In genomic region chr9:99516657-99517049, GRCh38 we compare ENCODE assay signal across 14 cellular contexts.
DNase-seq lines count a peak whose midpoint lies in the region; ATAC-seq and TF ChIP-seq lines count a peak whose summit lies in the region.
"Had no signal": no experiment of that assay in that cellular context is flagged by ENCODE, and none has a peak within 500 bp of the region (broad histone marks: within the 10 kb centered on the region; RNA-seq: fewer than 3 reads in every experiment).

No MANE protein-coding gene starts in this region.

- H3K9ac ChIP-seq in H9 (ENCODE audit: extremely low read depth, insufficient read length, low read length), result no peak overlapping the region

- no peak overlapping the region for H3K18ac ChIP-seq in H9 (ENCODE audit: insufficient read length, low read depth, low read length)

- no peaks in the 10 kb centered on the region for H3K36me3 ChIP-seq in SJSA1
- H3K36me3 ChIP-seq: right atrium auricular region had no signal

- no peaks in the 10 kb centered on the region for H3K27me3 Mint-ChIP-seq in memory B cell
- H3K27me3 Mint-ChIP-seq in H9 (ENCODE audit: low read depth), result no peaks in the 10 kb centered on the region

- no peak overlapping the region for H2BK20ac ChIP-seq in H9 (ENCODE audit: low read depth, low read length, poor library complexity, severe bottlenecking)

- no peak overlapping the region for H2BK5ac ChIP-seq in H9 (ENCODE audit: insufficient read length, low read length)

- H3K4me2 ChIP-seq in H9 (ENCODE audit: insufficient read depth, insufficient read length, low read length), result no peak overlapping the region

- H2BK12ac ChIP-seq in H9 (ENCODE audit: insufficient read length, low read depth, low read length), result no peak overlapping the region

- no peak overlapping the region for H4K8ac ChIP-seq in H9 (replicated peaks; ENCODE audit: insufficient read length, low read depth, low read length)

- no peaks in the 10 kb centered on the region for H3K36me3 Mint-ChIP-seq in memory B cell
- no peaks in the 10 kb centered on the region for H3K36me3 Mint-ChIP-seq in H9 (ENCODE audit: insufficient read depth in 1 of 3, low read depth in 3 of 3)

- no peaks in the 10 kb centered on the region for H4K20me1 ChIP-seq in H9 (ENCODE audit: control insufficient read depth, insufficient read depth, insufficient read length)

- no peak overlapping the region for H2BK120ac ChIP-seq in H9 (ENCODE audit: low read depth, low read length, poor library complexity, severe bottlenecking)

- no peak overlapping the region for H2BK15ac ChIP-seq in H9 (ENCODE audit: low read depth, low read length)

- no peak overlapping the region for H3K27ac ChIP-seq in SJSA1
- H3K27ac ChIP-seq in H9 (ENCODE audit: insufficient read length, low read depth, low read length), result no peak overlapping the region
- H3K27ac ChIP-seq: right atrium auricular region had no signal

- no peak overlapping the region for H3K4me3 ChIP-seq in SJSA1
- H3K4me3 ChIP-seq: right atrium auricular region had no signal

- H2AK5ac ChIP-seq in H9 (ENCODE audit: insufficient read length, low read length), result no peak overlapping the region

- H3K9me3 ChIP-seq in SJSA1 (replicated peaks) (no peaks in the 10 kb centered on the region), H9 (ENCODE audit: control insufficient read depth, low read depth, low read length) (no peaks in the 10 kb centered on the region)
- H3K9me3 ChIP-seq: right atrium auricular region had no signal

- H3K23ac ChIP-seq in H9 (ENCODE audit: insufficient read length, low read depth, low read length), result no peak overlapping the region

- H3K56ac ChIP-seq in H9 (ENCODE audit: insufficient read length, low read depth, low read length), result no peak overlapping the region

- peaks cover 9% of the 10 kb centered on the region for H3K4me1 ChIP-seq in SJSA1 (replicated peaks)
- H3K4me1 ChIP-seq in H9 (ENCODE audit: insufficient read depth, low read length), result no peaks in the 10 kb centered on the region
- H3K4me1 ChIP-seq: right atrium auricular region had no signal

- no peak overlapping the region for H3K4ac ChIP-seq in H9 (ENCODE audit: low read depth, low read length)

- TF ChIP-seq CTCF in H9 (conservative IDR thresholded peaks at IDR 0.05), result no peak

- H3T11ph ChIP-seq in H9 (ENCODE audit: low read length), result no peak overlapping the region

- H3K23me2 ChIP-seq in H9 (ENCODE audit: insufficient read length, low read depth, low read length, poor library complexity, severe bottlenecking), result no peaks in the 10 kb centered on the region

- H3K4me1 Mint-ChIP-seq in memory B cell (peaks cover 27% of the 10 kb centered on the region), H9 (peaks cover 8 to 10% of the 10 kb centered on the region in 2 experiments)

- H4K5ac ChIP-seq in H9 (ENCODE audit: insufficient read length, low read depth, low read length), result no peak overlapping the region

- H3K9me3 Mint-ChIP-seq in memory B cell, result no peaks in the 10 kb centered on the region
- H3K9me3 Mint-ChIP-seq in H9, result no peaks in the 10 kb centered on the region

- H3K27me3 ChIP-seq in SJSA1 (replicated peaks), result no peaks in the 10 kb centered on the region
- no peaks in the 10 kb centered on the region for H3K27me3 ChIP-seq in H9 (ENCODE audit: insufficient read depth, low read length)
- H3K27me3 ChIP-seq: right atrium auricular region had no signal

- ATAC-seq in memory B cell (ENCODE audit: low read depth), result no peak
- no peak for ATAC-seq in GM21390 (IDR thresholded peaks at IDR 0.05; ENCODE audit: unreplicated experiment)

- H3K27ac Mint-ChIP-seq in memory B cell (peak overlapping the region; percentile 80), H9 (no peak overlapping the region)

- peak overlapping the region; percentile 50 for H3K4me3 Mint-ChIP-seq in memory B cell
- no peak overlapping the region for H3K4me3 Mint-ChIP-seq in H9

- no peaks in the 10 kb centered on the region for H3K79me1 ChIP-seq in H9 (ENCODE audit: insufficient read depth, low read depth, low read length, poor library complexity, severe bottlenecking)

- no peaks in the 10 kb centered on the region for H3K79me2 ChIP-seq in H9 (ENCODE audit: insufficient read depth, low read length)

- H3K14ac ChIP-seq in H9 (ENCODE audit: insufficient read depth, low read length), result no peak overlapping the region

- no peak overlapping the region for H2AFZ ChIP-seq in H9 (ENCODE audit: low read length)

- no CpG with 5 or more reads among the region's 1 CpG for WGBS in H9 (ENCODE audit: extremely low coverage, insufficient read length, low lambda C conversion rate)

- peak; percentile 18 for DNase-seq in stimulated activated CD4-positive, alpha-beta T cell treated with anti-CD3 and anti-CD28 coated beads, Interleukin-1b, Interleukin-23, amount 100 ng/mL, for 48 hours
- DNase-seq in stimulated activated CD4-positive, alpha-beta T cell treated with anti-CD3 and anti-CD28 coated beads, Interleukin-2, amount 100 ng/mL, for 48 hours, result no peak
- DNase-seq in SJSA1 (ENCODE audit: low read depth in 1 of 2, low spot score in 2 of 2), result peak; percentile 27 to 53
- DNase-seq in memory B cell (ENCODE audit: low spot score in 2 of 2), result no peak
- no peak for DNase-seq in H9
- no peak for DNase-seq in HuH-7 (ENCODE audit: low spot score)
- no peak for DNase-seq in AML-193 (lab: John Stamatoyannopoulos, UW)
- DNase-seq: activated effector memory CD4-positive, alpha-beta T cell treated with anti-CD3 and anti-CD28 coated beads, Interleukin-2, amount 50 U/mL, for 16 hours; anterior cingulate cortex; Calu3; central memory CD4-positive, alpha-beta T cell; substantia nigra had no signal

- H4K91ac ChIP-seq in H9 (ENCODE audit: insufficient read length, low read depth, low read length), result no peak overlapping the region

Comparison
In these comparisons a context has a peak if more than half of its experiments do, and no peak if none do; other contexts are left out.
1. DNase-seq: peak in stimulated activated CD4-positive, alpha-beta T cell treated with anti-CD3 and anti-CD28 coated beads, Interleukin-1b, Interleukin-23, amount 100 ng/mL, for 48 hours (single experiment) and SJSA1 (2 of 2); none in stimulated activated CD4-positive, alpha-beta T cell treated with anti-CD3 and anti-CD28 coated beads, Interleukin-2, amount 100 ng/mL, for 48 hours (0 of 2), memory B cell (0 of 2), H9 (single experiment), HuH-7 (single experiment) and AML-193 (0 of 2).